8 cellular contexts compared by ENCODE assay signal in the genomic region with DNA sequence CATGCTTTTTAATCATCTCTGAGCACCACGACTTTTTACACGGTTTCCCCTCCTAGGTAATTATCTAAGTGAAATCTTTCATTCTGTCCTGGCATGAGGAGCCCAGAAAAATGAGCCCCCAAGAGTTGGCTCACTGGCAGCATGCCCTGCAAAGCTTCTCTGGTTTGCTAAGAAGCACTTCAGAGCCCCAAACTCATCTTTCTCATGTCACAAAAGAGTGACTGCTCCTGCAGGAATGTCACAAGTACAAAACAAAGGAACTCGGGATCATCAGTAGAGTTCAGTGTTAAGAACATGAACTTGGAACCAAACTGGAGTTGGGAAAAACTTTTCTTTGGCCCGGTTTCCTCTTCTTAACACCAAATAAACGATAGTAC.
DNase-seq lines count a peak whose midpoint lies in the region; ATAC-seq and TF ChIP-seq lines count a peak whose summit lies in the region.

No MANE protein-coding gene starts in this region.

- 4 to 6% methylated on average over 5 of the region's 5 CpGs for WGBS in esophagus squamous epithelium, 2 donors

- peaks cover 10% of the 10 kb centered on the region for H3K27me3 Mint-ChIP-seq in Caco-2 (ENCODE audit: insufficient read depth, unreplicated experiment)

- peak overlapping the region; percentile 9 to 78 (median 71) for H3K27ac ChIP-seq in esophagus squamous epithelium
- H3K27ac ChIP-seq in parathyroid adenoma = peak overlapping the region; percentile 47

- no peak overlapping the region for H3K27ac Mint-ChIP-seq in Caco-2 (ENCODE audit: unreplicated experiment)

- no peaks in the 10 kb centered on the region for H3K79me2 ChIP-seq in parathyroid adenoma

- TF ChIP-seq POLR2A in esophagus squamous epithelium (IDR thresholded peaks at IDR 0.05) = no peak

- H3K4me1 ChIP-seq in Caco-2 (peaks cover 4% of the 10 kb centered on the region; the same call in 1 of the 2 replicates), esophagus squamous epithelium (peaks cover 0 to 19% (median 3%) of the 10 kb centered on the region in 3 donors), parathyroid adenoma (no peaks in the 10 kb centered on the region)

- no peak for ATAC-seq in HG02938 (IDR thresholded peaks at IDR 0.05; ENCODE audit: unreplicated experiment)

- H3K9me3 ChIP-seq in Caco-2 (no peaks in the 10 kb centered on the region), esophagus squamous epithelium (no peaks in the 10 kb centered on the region), parathyroid adenoma (ENCODE audit: control insufficient read depth, low read length) (no peaks in the 10 kb centered on the region)

- TF ChIP-seq CTCF in Caco-2 (IDR thresholded peaks at IDR 0.05; ENCODE audit: insufficient read depth in 1 of 2, low read depth in 1 of 2, low read length in 1 of 2, severe bottlenecking in 1 of 2, unreplicated experiment in 1 of 2) (no peak), esophagus squamous epithelium (IDR thresholded peaks at IDR 0.05) (no peak), parathyroid adenoma (IDR thresholded peaks at IDR 0.05) (no peak)

- H3K4me3 Mint-ChIP-seq in Caco-2 (ENCODE audit: unreplicated experiment) = peak overlapping the region; percentile 68

- peak overlapping the region; percentile 77 for H2AFZ ChIP-seq in parathyroid adenoma

- intact Hi-C loops in Caco-2 (cut with micrococcal nuclease; ENCODE audit: unreplicated experiment) (loop anchor here (1.0 to 5.0 kb wide), 3 partner anchors 37 to 211 kb away; partner anchors contain the start of gene FOXB1), esophagus squamous epithelium (cut with DNase I) (no loop called here)

- BruUV-seq in Caco-2 (replicated peaks; lab: Mats Ljungman, UMichigan) = no TSS peak

- no peaks in the 10 kb centered on the region for H3K36me3 Mint-ChIP-seq in Caco-2 (ENCODE audit: insufficient read depth, unreplicated experiment)

- H3K4me3 ChIP-seq in Caco-2 (ENCODE audit: low read depth, low read length) (peak overlapping the region; percentile 9), esophagus squamous epithelium (peak overlapping the region; percentile 25 to 62 (median 44)), parathyroid adenoma (ENCODE audit: low read depth, low read length) (peak overlapping the region; percentile 60)

- H3K9me3 Mint-ChIP-seq in Caco-2 (ENCODE audit: unreplicated experiment) = no peaks in the 10 kb centered on the region

- POLR2A ChIA-PET in Caco-2 (lab: Charles Lee) = interaction anchor here (0.6 kb wide), 1 partner anchor 270 kb away, joined by 3 read pairs; no protein-coding TSS in a partner anchor

- H3K27me3 ChIP-seq in Caco-2 (replicated peaks; ENCODE audit: control insufficient read depth, insufficient read depth, low read length) = no peaks in the 10 kb centered on the region
- H3K27me3 ChIP-seq in esophagus squamous epithelium = peaks cover 0 to 19% (median 0%) of the 10 kb centered on the region in 4 donors
- H3K27me3 ChIP-seq in parathyroid adenoma (ENCODE audit: control insufficient read depth, insufficient read depth, low read length) = no peaks in the 10 kb centered on the region

- no peaks in the 10 kb centered on the region for H3K4me1 Mint-ChIP-seq in Caco-2 (ENCODE audit: low read depth, unreplicated experiment)

- peak overlapping the region; percentile 81 for H3K4me2 ChIP-seq in parathyroid adenoma (ENCODE audit: low read length)

- H3K36me3 ChIP-seq in Caco-2 (ENCODE audit: control insufficient read depth, insufficient read depth, low read length) (no peaks in the 10 kb centered on the region), esophagus squamous epithelium (no peaks in the 10 kb centered on the region), parathyroid adenoma (ENCODE audit: control insufficient read depth, insufficient read depth, low read length) (no peaks in the 10 kb centered on the region)

- CTCF ChIA-PET in Caco-2 (lab: Charles Lee) = interaction anchor here (0.9 to 1.6 kb wide), 4 partner anchors 27 to 210 kb away, joined by 3 to 4 read pairs (median 3); no protein-coding TSS in a partner anchor

- H3K9ac ChIP-seq in parathyroid adenoma = no peak overlapping the region

- DNase-seq in Caco-2 (no peak), RKO (ENCODE audit: low spot score) (peak; percentile 21), esophagus squamous epithelium (lab: John Stamatoyannopoulos, UW) (no peak), islet precursor cell (no peak), OCI-M2 (lab: John Stamatoyannopoulos, UW; ENCODE audit: unreplicated experiment) (no peak), NCI-H1436 (lab: John Stamatoyannopoulos, UW) (no peak)

Comparison
In these comparisons a context has a peak if more than half of its experiments do, and no peak if none do; other contexts are left out.
1. H3K4me3 ChIP-seq: peak in every context shown above with its lines; median percentile 60 in parathyroid adenoma; 44 in esophagus squamous epithelium; 9 in Caco-2.